Comparison of ENCODE assay signal across 20 cellular contexts in genomic region chr2:18740428-18740827, GRCh38.
DNase-seq lines count a peak whose midpoint lies in the region; ATAC-seq and TF ChIP-seq lines count a peak whose summit lies in the region.
"Had no signal": no experiment of that assay in that cellular context is flagged by ENCODE, and none has a peak within 500 bp of the region (broad histone marks: within the 10 kb centered on the region; RNA-seq: fewer than 3 reads in every experiment).

No MANE protein-coding gene starts in this region.

- no peaks in the 10 kb centered on the region; the same call in 1 of the 2 replicates for H3K9me1 ChIP-seq in IMR-90 (ENCODE audit: insufficient read depth, low read length)

- no peak overlapping the region for H3K14ac ChIP-seq in IMR-90 (replicated peaks; ENCODE audit: low read depth, low read length)

- ATAC-seq in IMR-90 (ENCODE audit: low read depth), result peak; percentile 40
- peak; percentile 76 to 81 for ATAC-seq in right cardiac atrium

- H3K4ac ChIP-seq in IMR-90 (ENCODE audit: low read depth, low read length), result peak overlapping the region; percentile 3; the same call in 1 of the 2 replicates

- POLR2A ChIA-PET in IMR-90 (lab: Charles Lee; ENCODE audit: unreplicated experiment), result no interaction called here

- intact Hi-C loops in IMR-90 (cut with micrococcal nuclease), result no loop called here
- intact Hi-C loops in right cardiac atrium (cut with DNase I), result loop anchor here (5.0 to 10.0 kb wide), 4 partner anchors 216 to 624 kb away; no protein-coding TSS in a partner anchor
- intact Hi-C loops in tibial artery (cut with DNase I; ENCODE audit: low total_unique reads), result loop anchor here (5.0 to 10.0 kb wide), 3 partner anchors 218 to 624 kb away; no protein-coding TSS in a partner anchor

- H3K4me2 ChIP-seq in IMR-90 (ENCODE audit: low read depth, low read length), result no peak overlapping the region
- H3K4me2 ChIP-seq: KMS-11 had no signal

- H3K27ac ChIP-seq in IMR-90 (ENCODE audit: insufficient read depth, low read length) (peak overlapping the region; percentile 15; the same call in 1 of the 2 replicates), right cardiac atrium (ENCODE audit: low read length) (peak overlapping the region; percentile 17), tibial artery (peak overlapping the region in 1 of 2 donors; percentile 14)
- H3K27ac ChIP-seq: KMS-11, VCaP had no signal

- H3K23ac ChIP-seq in IMR-90 (ENCODE audit: low read depth, low read length), result no peak overlapping the region

- H2BK15ac ChIP-seq in IMR-90 (ENCODE audit: low read depth, low read length), result no peak overlapping the region

- TF ChIP-seq CTCF in IMR-90 (conservative IDR thresholded peaks at IDR 0.05; ENCODE audit: low read depth, low read length) (no peak), choroid plexus epithelial cell (conservative IDR thresholded peaks at IDR 0.05; ENCODE audit: low read depth, low read length) (no peak), tibial artery (IDR thresholded peaks at IDR 0.05) (no peak)

- no TSS peak for BruUV-seq in IMR-90 (replicated peaks; lab: Mats Ljungman, UMichigan)

- no peaks in the 10 kb centered on the region for H3K79me1 ChIP-seq in IMR-90 (ENCODE audit: low read depth in 1 of 2, low read length in 2 of 2)

- H3K56ac ChIP-seq in IMR-90 (ENCODE audit: extremely low read depth, insufficient read depth, low read length), result no peak overlapping the region

- H4K91ac ChIP-seq in IMR-90 (ENCODE audit: insufficient read depth, low read depth, low read length), result no peak overlapping the region

- H3K18ac ChIP-seq in IMR-90 (ENCODE audit: low read depth, low read length), result peak overlapping the region; percentile 69; the same call in 1 of the 2 replicates

- no peak for TF ChIP-seq RAD21 in IMR-90 (IDR thresholded peaks at IDR 0.05; ENCODE audit: low read length)

- no peak overlapping the region for H2AK5ac ChIP-seq in IMR-90 (ENCODE audit: low read depth, low read length)

- H3K27me3 ChIP-seq in IMR-90 (ENCODE audit: control insufficient read depth, insufficient read depth, low read length), result no peaks in the 10 kb centered on the region
- H3K27me3 ChIP-seq in right cardiac atrium (ENCODE audit: control insufficient read depth, insufficient read depth), result no peaks in the 10 kb centered on the region
- no peaks in the 10 kb centered on the region for H3K27me3 ChIP-seq in tibial artery

- H2BK20ac ChIP-seq in IMR-90 (ENCODE audit: low read depth, low read length), result no peak overlapping the region

- H4K8ac ChIP-seq in IMR-90 (ENCODE audit: low read depth in 2 of 2, low read length in 2 of 2), result peak overlapping the region in 1 of 2 experiments; percentile 9; a peak in 1 of 4 replicates

- peak overlapping the region; percentile 67 for H2AFZ ChIP-seq in IMR-90 (replicated peaks; ENCODE audit: low read length, poor library complexity)

- peak; percentile 69 for DNase-seq in IMR-90
- peak; percentile 45 for DNase-seq in choroid plexus epithelial cell (ENCODE audit: low read depth)
- DNase-seq in right cardiac atrium, result peak; percentile 72 to 85 (median 75)
- peak; percentile 35 to 70 for DNase-seq in tibial artery
- DNase-seq in NCI-H748 treated with DMSO at 0.1 percent for 48 hours (lab: John Stamatoyannopoulos, UW), result no peak
- DNase-seq in midbrain (lab: John Stamatoyannopoulos, UW), result no peak
- no peak for DNase-seq in activated CD8-positive, alpha-beta memory T cell treated with anti-CD3 and anti-CD28 coated beads, Interleukin-2, amount 50 U/mL, for 48 hours
- DNase-seq: activated gamma-delta T cell treated with Interleukin-2 at 50 U/mL for 16 hours; amygdala; CD4-positive, alpha-beta T cell; DMS53; hippocampal formation; NCI-H1092 treated with DMSO at 0.1 percent for 48 hours; NCI-H2107; NCI-H526; SHP77 treated with DMSO at 0.1 percent for 48 hours; stimulated activated CD4-positive, alpha-beta T cell treated with anti-CD3 and anti-CD28 coated beads, Interleukin-12 subunit alpha, Interleukin-12 subunit beta, amount 100 ng/mL, for 4 hours; substantia nigra had no signal

- H3K36me3 ChIP-seq in IMR-90 (ENCODE audit: control insufficient read depth, insufficient read depth, low read length), result no peaks in the 10 kb centered on the region
- no peaks in the 10 kb centered on the region for H3K36me3 ChIP-seq in tibial artery

- dilution Hi-C loops in IMR-90 (cut with HindIII; ENCODE audit: low sequenced_read_pairs, unreplicated experiment), result no loop called here

- H3K4me1 ChIP-seq in IMR-90 (ENCODE audit: control insufficient read depth, insufficient read depth, low read length) (peaks cover 15% of the 10 kb centered on the region; the same call in 1 of the 2 replicates), right cardiac atrium (ENCODE audit: control insufficient read depth, insufficient read depth, low read length) (peaks cover 3% of the 10 kb centered on the region), tibial artery (peaks cover 0 to 15% (median 8%) of the 10 kb centered on the region in 4 donors)

- H2BK5ac ChIP-seq in IMR-90 (ENCODE audit: low read depth, low read length, poor library complexity, severe bottlenecking), result no peak overlapping the region

- TF ChIP-seq POLR2A in IMR-90 (IDR thresholded peaks at IDR 0.05; ENCODE audit: low read depth, low read length), result no peak

- no peaks in the 10 kb centered on the region for H4K20me1 ChIP-seq in IMR-90 (ENCODE audit: insufficient read depth, low read length)

- 60% methylated on average over 2 of the region's 6 CpGs; no CpG with 5 or more reads in 1 of the 2 experiments for WGBS in IMR-90 (ENCODE audit: extremely low coverage in 2 of 2, insufficient read length in 1 of 2), 2 experiments
- WGBS in right cardiac atrium, result 57% methylated on average over 6 of the region's 6 CpGs

- no peak overlapping the region for H3K4me3 ChIP-seq in IMR-90 (ENCODE audit: insufficient read depth, low read depth, low read length)
- no peak overlapping the region for H3K4me3 ChIP-seq in choroid plexus epithelial cell (ENCODE audit: low read depth, low read length)
- no peak overlapping the region for H3K4me3 ChIP-seq in right cardiac atrium (ENCODE audit: low read length)
- no peak overlapping the region for H3K4me3 ChIP-seq in tibial artery

- no peak overlapping the region for H3K9ac ChIP-seq in IMR-90 (ENCODE audit: low read depth, low read length)
- H3K9ac ChIP-seq: KMS-11 had no signal

- CTCF ChIA-PET in IMR-90 (lab: Yijun Ruan, JAX), result interaction anchor here (0.6 kb wide), 1 partner anchor 392 kb away, joined by 3 read pairs; no protein-coding TSS in a partner anchor

- H2BK120ac ChIP-seq in IMR-90 (ENCODE audit: low read depth, low read length), result peak overlapping the region; percentile 52; the same call in 1 of the 2 replicates

- H2AK9ac ChIP-seq in IMR-90 (replicated peaks; ENCODE audit: low read depth, low read length, poor library complexity), result no peak overlapping the region

- no peaks in the 10 kb centered on the region for H3K9me3 ChIP-seq in IMR-90 (ENCODE audit: control insufficient read depth, insufficient read depth, low read length)
- H3K9me3 ChIP-seq in right cardiac atrium (ENCODE audit: control insufficient read depth, low read length), result no peaks in the 10 kb centered on the region
- no peaks in the 10 kb centered on the region for H3K9me3 ChIP-seq in tibial artery

- in situ Hi-C loops in IMR-90 (cut with MboI; ENCODE audit: low sequenced_read_pairs), result loop anchor here (5.0 to 10.0 kb wide), 3 partner anchors 218 to 1124 kb away; no protein-coding TSS in a partner anchor

- H4K5ac ChIP-seq in IMR-90 (ENCODE audit: low read depth, low read length), result no peak overlapping the region; the same call in 1 of the 2 replicates

TF ChIP-seq in IMR-90, 13 proteins besides CTCF, POLR2A, EP300 and RAD21:
- no peak for TF ChIP-seq CEBPB (IDR thresholded peaks at IDR 0.05; ENCODE audit: low read depth, low read length)

Comparison
In these comparisons a context has a peak if more than half of its experiments do, and no peak if none do; other contexts are left out.
1. DNase-seq: peak in IMR-90 (single experiment), choroid plexus epithelial cell (single experiment), right cardiac atrium (3 of 3) and tibial artery (2 of 2); none in NCI-H748 treated with DMSO at 0.1 percent for 48 hours (single experiment), midbrain (single experiment) and activated CD8-positive, alpha-beta memory T cell treated with anti-CD3 and anti-CD28 coated beads, Interleukin-2, amount 50 U/mL, for 48 hours (single experiment).